24 cellular contexts compared by ENCODE assay signal in the genomic region with DNA sequence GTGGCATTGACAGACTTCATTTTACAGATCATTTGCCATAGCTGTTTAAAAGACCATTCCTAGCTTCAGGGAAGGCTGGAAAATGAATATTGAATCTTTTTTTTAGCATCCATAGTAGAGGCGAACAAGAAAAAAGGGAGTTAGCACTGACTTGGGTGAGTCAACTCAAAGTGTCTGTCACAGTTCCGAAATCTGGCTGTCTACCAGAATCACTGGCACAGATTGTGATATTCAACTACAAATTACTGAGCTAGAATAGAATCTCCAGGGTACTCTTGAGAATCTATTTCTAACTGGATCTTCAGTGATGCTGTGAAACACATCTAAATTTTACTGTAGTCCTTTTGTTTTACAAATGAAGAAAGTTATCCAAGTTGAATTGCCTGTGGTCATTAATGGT. TPM values are rescaled to one million over a fixed set of nuclear protein-coding genes. Genes with fewer than 3 reads are reported as not detected.
DNase-seq lines count a peak whose midpoint lies in the region; ATAC-seq, FAIRE-seq and TF ChIP-seq lines count a peak whose summit lies in the region.
"Had no signal": no experiment of that assay in that cellular context is flagged by ENCODE, and none has a peak within 500 bp of the region (broad histone marks: within the 10 kb centered on the region; RNA-seq: fewer than 3 reads in every experiment).

No MANE protein-coding gene starts in this region.

- no peak overlapping the region for H3K4me2 ChIP-seq in mesendoderm (ENCODE audit: low read length)

- H2BK5ac ChIP-seq in mesendoderm (ENCODE audit: low read length): no peak overlapping the region

- no peak overlapping the region for H3K56ac ChIP-seq in mesendoderm (ENCODE audit: low read length)

- H3K79me2 ChIP-seq in mesendoderm (ENCODE audit: control insufficient read depth, insufficient read depth, low read length): peaks cover under 1% of the 10 kb centered on the region

- H3K27me3 ChIP-seq in adrenal gland: no peaks in the 10 kb centered on the region
- no peaks in the 10 kb centered on the region for H3K27me3 ChIP-seq in foreskin keratinocyte
- H3K27me3 ChIP-seq in pancreas: no peaks in the 10 kb centered on the region
- no peaks in the 10 kb centered on the region for H3K27me3 ChIP-seq in mesendoderm (ENCODE audit: insufficient read depth, low read length, poor library complexity)
- H3K27me3 ChIP-seq in testis: no peaks in the 10 kb centered on the region
- H3K27me3 ChIP-seq: Peyer's patch had no signal

- no peak overlapping the region for H3K4me3 ChIP-seq in adrenal gland
- H3K4me3 ChIP-seq in pancreas: no peak overlapping the region
- H3K4me3 ChIP-seq in mesendoderm (ENCODE audit: low read length): no peak overlapping the region
- H3K4me3 ChIP-seq in testis: no peak overlapping the region
- H3K4me3 ChIP-seq: Peyer's patch, thoracic aorta had no signal

- DNase-seq in G401 (ENCODE audit: low spot score) (peak; percentile 59), adrenal gland (peak; percentile 50 to 79 (median 69)), foreskin keratinocyte (no peak), omental fat pad (ENCODE audit: low spot score) (no peak), pancreas (no peak), COR-L47 (lab: John Stamatoyannopoulos, UW) (no peak), mesendoderm (no peak), testis (no peak)
- DNase-seq: activated naive CD8-positive, alpha-beta T cell treated with anti-CD3 and anti-CD28 coated beads for 36 hours; activated T-cell treated with anti-CD3 and anti-CD28 coated beads, Interleukin-2, amount 50 U/mL, for 72 hours; Calu3; central memory CD4-positive, alpha-beta T cell; GF-D8; glutamatergic neuron; H7; NCI-H1048; NCI-H2081 treated with DMSO at 0.1 percent for 48 hours; NCI-H748 treated with DMSO at 0.1 percent for 48 hours; Peyer's patch; stimulated activated CD4-positive, alpha-beta T cell treated with anti-CD3 and anti-CD28 coated beads, Interleukin-4, amount 100 ng/mL, for 24 hours; stimulated activated CD8-positive, alpha-beta memory T cell treated with anti-CD3 and anti-CD28 coated beads, Interleukin-4, amount 100 ng/mL, for 48 hours had no signal

- H4K5ac ChIP-seq in mesendoderm (ENCODE audit: low read length): no peak overlapping the region

- in situ Hi-C loops in G401 (cut with HindIII; ENCODE audit: low sequenced_read_pairs): no loop called here

- H2AK5ac ChIP-seq in mesendoderm (ENCODE audit: low read length): no peak overlapping the region

- H3K9ac ChIP-seq in mesendoderm (ENCODE audit: low read length): no peak overlapping the region

- H4K8ac ChIP-seq in mesendoderm (ENCODE audit: low read depth, low read length): no peak overlapping the region

- H2BK120ac ChIP-seq in mesendoderm (ENCODE audit: low read depth, low read length): no peak overlapping the region

- TF ChIP-seq POLR2A in adrenal gland (IDR thresholded peaks at IDR 0.05): no peak
- TF ChIP-seq POLR2A in testis (IDR thresholded peaks at IDR 0.05): no peak

- intact Hi-C loops in adrenal gland (cut with DNase I) (no loop called here), pancreas (cut with DNase I) (no loop called here), testis (cut with DNase I; ENCODE audit: low total_unique reads) (no loop called here)

- peak; percentile 16 for ATAC-seq in foreskin keratinocyte
- ATAC-seq in omental fat pad (ENCODE audit: low FRiP score): peak; percentile 62
- no peak for ATAC-seq in pancreas
- ATAC-seq: activated T-cell treated with anti-CD3 and anti-CD28 coated beads, Interleukin-2, amount 50 U/mL, for 72 hours; HepG2 had no signal

- WGBS in adrenal gland, 4 donors: 34 to 56% (median 37%) methylated on average over 2 of the region's 2 CpGs
- 73 to 74% methylated on average over 2 of the region's 2 CpGs for WGBS in pancreas, 2 donors
- no CpG with 5 or more reads among the region's 2 CpGs for WGBS in mesendoderm (ENCODE audit: extremely low coverage, insufficient coverage, low lambda C conversion rate)
- WGBS in testis, 2 donors: 43 to 54% methylated on average over 2 of the region's 2 CpGs

- peaks cover 6% of the 10 kb centered on the region for H3K79me1 ChIP-seq in mesendoderm (ENCODE audit: low read length)

- H3K4me1 ChIP-seq in adrenal gland (replicated peaks in 1 of 2) (peaks cover 0 to 16% of the 10 kb centered on the region in 2 donors), foreskin keratinocyte (no peaks in the 10 kb centered on the region), pancreas (no peaks in the 10 kb centered on the region), mesendoderm (ENCODE audit: control insufficient read depth, low read depth, low read length) (no peaks in the 10 kb centered on the region), testis (no peaks in the 10 kb centered on the region)
- H3K4me1 ChIP-seq: Peyer's patch had no signal

- H3K9me3 ChIP-seq in adrenal gland (replicated peaks in 1 of 3) (no peaks in the 10 kb centered on the region), pancreas (no peaks in the 10 kb centered on the region), testis (no peaks in the 10 kb centered on the region)
- H3K9me3 ChIP-seq: Peyer's patch, thoracic aorta had no signal

- no peak overlapping the region for H3K4ac ChIP-seq in mesendoderm (ENCODE audit: low read depth, low read length)

- H3K27ac ChIP-seq in adrenal gland (no peak overlapping the region), foreskin keratinocyte (no peak overlapping the region), pancreas (no peak overlapping the region), mesendoderm (ENCODE audit: low read depth, low read length) (no peak overlapping the region), testis (no peak overlapping the region)
- H3K27ac ChIP-seq: Peyer's patch, thoracic aorta had no signal

- no peak overlapping the region for H2BK15ac ChIP-seq in mesendoderm (replicated peaks; ENCODE audit: low read depth)

- H3K36me3 ChIP-seq in adrenal gland (replicated peaks in 1 of 2) (peaks cover 0 to 11% of the 10 kb centered on the region in 2 donors), pancreas (peaks cover 3 to 12% (median 5%) of the 10 kb centered on the region in 3 donors), mesendoderm (ENCODE audit: control insufficient read depth, insufficient read depth, low read length) (peaks cover 6% of the 10 kb centered on the region), testis (ENCODE audit: low read depth, missing control alignments) (no peaks in the 10 kb centered on the region)

- FAIRE-seq in pancreas (lab: Jason Lieb, UNC): no peak
- FAIRE-seq: HepG2, TTC549 had no signal

- TF ChIP-seq CTCF in adrenal gland (IDR thresholded peaks at IDR 0.05) (no peak), foreskin keratinocyte (conservative IDR thresholded peaks at IDR 0.05) (no peak), omental fat pad (IDR thresholded peaks at IDR 0.05) (no peak), pancreas (IDR thresholded peaks at IDR 0.05) (no peak), testis (IDR thresholded peaks at IDR 0.05) (no peak)

- no peak overlapping the region for H3K18ac ChIP-seq in mesendoderm (ENCODE audit: low read length)

- H3K23ac ChIP-seq in mesendoderm (ENCODE audit: low read length): no peak overlapping the region

RNA-seq across cellular contexts. Expression of a gene that starts 31.4 kb away (rescaled TPM):
- total RNA-seq in G401 (2014; rRNA removed; shearing (Covaris generic)): 4.8 and 6.4 TPM in 2 replicates
- total RNA-seq in adrenal gland (10 to 100 TPM; 25.7 to 49.3 (median 31.5) TPM), foreskin keratinocyte (31.4 and 31.8 TPM in 2 replicates), omental fat pad (10 to 100 TPM; 34.8 to 41.0 (median 37.8) TPM), pancreas (10 to 100 TPM; 11.8 to 16.5 (median 12.5) TPM), testis (10 to 100 TPM; 36.0 to 38.6 TPM)
- polyA plus RNA-seq in adrenal gland (10 to 100 TPM in 1 of 3 donors, 1 to 10 TPM in 2; 8.4 to 41.5 (median 9.0) TPM), foreskin keratinocyte (6.0 and 7.7 TPM in 2 replicates), pancreas (1 to 10 TPM; 4.9 to 9.1 TPM), testis (ENCODE audit: insufficient read depth, low read depth, low replicate concordance) (22.7 TPM)
- 19.4 TPM for polyA plus RNA-seq in mesendoderm (2013, experiment 1 of 2)
- 18.5 TPM for polyA plus RNA-seq in mesendoderm (2013, experiment 2 of 2)

Comparison
In these comparisons a context has a peak if more than half of its experiments do, and no peak if none do; other contexts are left out.
1. DNase-seq: peak in G401 (single experiment) and adrenal gland (7 of 7); none in foreskin keratinocyte (0 of 2), omental fat pad (single experiment), pancreas (0 of 6), COR-L47 (single experiment), mesendoderm (single experiment) and testis (single experiment).
2. ATAC-seq: peak in foreskin keratinocyte (single experiment) and omental fat pad (single experiment); none in pancreas (0 of 4).